ENCODE assay signal across 1 cellular context in the genomic region with DNA sequence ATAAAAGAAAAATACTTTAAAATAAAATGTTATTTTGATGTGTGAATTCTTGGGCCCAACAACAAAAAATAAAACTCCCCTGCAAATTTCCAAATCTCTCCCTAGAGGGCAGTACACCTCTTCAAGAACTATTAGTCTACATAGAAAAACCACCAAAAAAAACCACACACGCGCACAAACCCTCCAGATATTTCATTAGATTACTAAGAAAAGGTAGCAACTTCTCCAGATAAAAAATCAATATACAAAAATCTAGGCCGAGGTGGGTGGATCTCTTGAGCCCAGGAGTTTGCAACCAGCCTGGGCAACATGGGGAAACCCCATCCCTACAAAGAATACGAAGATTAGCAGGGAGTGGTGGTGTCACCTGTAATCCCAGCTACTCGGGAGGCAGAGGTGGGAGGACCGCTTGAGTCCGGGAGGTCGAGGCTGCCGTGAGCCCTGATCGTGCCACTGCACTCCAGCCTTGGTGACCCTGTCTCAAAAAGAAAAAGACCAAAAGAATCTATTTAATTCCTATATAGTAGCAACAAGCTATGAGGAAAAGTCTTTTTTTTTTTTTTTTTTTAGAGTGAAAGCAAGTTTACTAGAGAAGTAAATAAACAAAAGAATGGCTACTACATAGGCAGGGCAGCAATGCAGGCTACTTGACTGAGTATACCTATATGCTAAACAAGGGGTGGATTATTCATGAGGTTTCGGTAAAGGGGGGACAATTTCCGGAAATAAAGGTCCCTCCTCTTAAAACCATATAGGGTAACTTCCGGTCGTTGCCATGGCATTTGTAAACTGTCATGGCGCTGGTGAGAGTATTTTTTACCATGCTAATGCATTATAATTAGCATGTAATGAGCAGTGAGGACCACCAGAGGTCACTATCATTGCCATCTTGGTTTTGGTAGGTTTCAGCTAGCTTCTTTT.
TF ChIP-seq lines count a peak whose summit lies in the region.

No MANE protein-coding gene starts in this region.

TF ChIP-seq in GM12878, 131 proteins besides CTCF, POLR2A, EP300 and RAD21 (continues in another document):
- TF ChIP-seq SMARCA5 (IDR thresholded peaks at IDR 0.05) (no peak), RUNX3 (IDR thresholded peaks at IDR 0.05; ENCODE audit: low read length) (peak; percentile 74), ZBTB4 (CRISPR knock-in tag; IDR thresholded peaks at IDR 0.05) (no peak), MTA3 (IDR thresholded peaks at IDR 0.05; ENCODE audit: borderline replicate concordance, low read length) (no peak), LARP7 (IDR thresholded peaks at IDR 0.05) (no peak), NFIC (IDR thresholded peaks at IDR 0.05; ENCODE audit: low read depth, low read length) (no peak), MAX (IDR thresholded peaks at IDR 0.05; ENCODE audit: low read depth, low read length) (no peak), IRF5 (IDR thresholded peaks at IDR 0.05; ENCODE audit: borderline replicate concordance) (no peak), MXI1 (IDR thresholded peaks at IDR 0.05; ENCODE audit: low read depth, low read length) (peak; percentile 91), BACH1 (IDR thresholded peaks at IDR 0.05; ENCODE audit: borderline replicate concordance) (no peak), EZH2 (IDR thresholded peaks at IDR 0.05; ENCODE audit: borderline replicate concordance, control insufficient read depth, low read depth, low read length) (0 out of 2 replicates have a peak, but pooled peaks have one; percentile 70), BMI1 (IDR thresholded peaks at IDR 0.05; ENCODE audit: borderline replicate concordance) (peak; percentile 97), TCF3 (IDR thresholded peaks at IDR 0.05; ENCODE audit: borderline replicate concordance, insufficient read depth, low read depth, low read length) (no peak), E4F1 (IDR thresholded peaks at IDR 0.05; ENCODE audit: borderline replicate concordance, partially characterized antibody) (no peak), MTA2 (IDR thresholded peaks at IDR 0.05; ENCODE audit: low read depth) (no peak), RCOR1 (conservative IDR thresholded peaks at IDR 0.05; ENCODE audit: low read depth, low read length) (no peak), SMC3 (IDR thresholded peaks at IDR 0.05; ENCODE audit: borderline replicate concordance, low read length) (peak; percentile 58; the same call in 1 of the 2 replicates), POLR2AphosphoS5 (IDR thresholded peaks at IDR 0.05; ENCODE audit: low read length) (no peak), SUPT20H (IDR thresholded peaks at IDR 0.05; ENCODE audit: borderline replicate concordance, control insufficient read depth, low read depth, low read length) (no peak), IKZF1 (conservative IDR thresholded peaks at IDR 0.05) (no peak), NFXL1 (IDR thresholded peaks at IDR 0.05; ENCODE audit: borderline replicate concordance) (no peak), NBN (IDR thresholded peaks at IDR 0.05) (0 out of 2 replicates have a peak, but pooled peaks have one; percentile 40), JUND (IDR thresholded peaks at IDR 0.05; ENCODE audit: low read depth, low read length) (no peak), MEF2B (IDR thresholded peaks at IDR 0.05; ENCODE audit: partially characterized antibody, poor library complexity, severe bottlenecking) (peak; percentile 2), DPF2 (IDR thresholded peaks at IDR 0.05) (no peak)
- TF ChIP-seq, protein P1, sequence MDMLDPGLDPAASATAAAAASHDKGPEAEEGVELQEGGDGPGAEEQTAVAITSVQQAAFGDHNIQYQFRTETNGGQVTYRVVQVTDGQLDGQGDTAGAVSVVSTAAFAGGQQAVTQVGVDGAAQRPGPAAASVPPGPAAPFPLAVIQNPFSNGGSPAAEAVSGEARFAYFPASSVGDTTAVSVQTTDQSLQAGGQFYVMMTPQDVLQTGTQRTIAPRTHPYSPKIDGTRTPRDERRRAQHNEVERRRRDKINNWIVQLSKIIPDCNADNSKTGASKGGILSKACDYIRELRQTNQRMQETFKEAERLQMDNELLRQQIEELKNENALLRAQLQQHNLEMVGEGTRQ (IDR thresholded peaks at IDR 0.05; ENCODE audit: borderline replicate concordance, low read depth, low read length): no peak
- TF ChIP-seq, protein P2, sequence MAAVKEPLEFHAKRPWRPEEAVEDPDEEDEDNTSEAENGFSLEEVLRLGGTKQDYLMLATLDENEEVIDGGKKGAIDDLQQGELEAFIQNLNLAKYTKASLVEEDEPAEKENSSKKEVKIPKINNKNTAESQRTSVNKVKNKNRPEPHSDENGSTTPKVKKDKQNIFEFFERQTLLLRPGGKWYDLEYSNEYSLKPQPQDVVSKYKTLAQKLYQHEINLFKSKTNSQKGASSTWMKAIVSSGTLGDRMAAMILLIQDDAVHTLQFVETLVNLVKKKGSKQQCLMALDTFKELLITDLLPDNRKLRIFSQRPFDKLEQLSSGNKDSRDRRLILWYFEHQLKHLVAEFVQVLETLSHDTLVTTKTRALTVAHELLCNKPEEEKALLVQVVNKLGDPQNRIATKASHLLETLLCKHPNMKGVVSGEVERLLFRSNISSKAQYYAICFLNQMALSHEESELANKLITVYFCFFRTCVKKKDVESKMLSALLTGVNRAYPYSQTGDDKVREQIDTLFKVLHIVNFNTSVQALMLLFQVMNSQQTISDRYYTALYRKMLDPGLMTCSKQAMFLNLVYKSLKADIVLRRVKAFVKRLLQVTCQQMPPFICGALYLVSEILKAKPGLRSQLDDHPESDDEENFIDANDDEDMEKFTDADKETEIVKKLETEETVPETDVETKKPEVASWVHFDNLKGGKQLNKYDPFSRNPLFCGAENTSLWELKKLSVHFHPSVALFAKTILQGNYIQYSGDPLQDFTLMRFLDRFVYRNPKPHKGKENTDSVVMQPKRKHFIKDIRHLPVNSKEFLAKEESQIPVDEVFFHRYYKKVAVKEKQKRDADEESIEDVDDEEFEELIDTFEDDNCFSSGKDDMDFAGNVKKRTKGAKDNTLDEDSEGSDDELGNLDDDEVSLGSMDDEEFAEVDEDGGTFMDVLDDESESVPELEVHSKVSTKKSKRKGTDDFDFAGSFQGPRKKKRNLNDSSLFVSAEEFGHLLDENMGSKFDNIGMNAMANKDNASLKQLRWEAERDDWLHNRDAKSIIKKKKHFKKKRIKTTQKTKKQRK (IDR thresholded peaks at IDR 0.05; ENCODE audit: low read depth, low read length): no peak
- TF ChIP-seq, protein P3, sequence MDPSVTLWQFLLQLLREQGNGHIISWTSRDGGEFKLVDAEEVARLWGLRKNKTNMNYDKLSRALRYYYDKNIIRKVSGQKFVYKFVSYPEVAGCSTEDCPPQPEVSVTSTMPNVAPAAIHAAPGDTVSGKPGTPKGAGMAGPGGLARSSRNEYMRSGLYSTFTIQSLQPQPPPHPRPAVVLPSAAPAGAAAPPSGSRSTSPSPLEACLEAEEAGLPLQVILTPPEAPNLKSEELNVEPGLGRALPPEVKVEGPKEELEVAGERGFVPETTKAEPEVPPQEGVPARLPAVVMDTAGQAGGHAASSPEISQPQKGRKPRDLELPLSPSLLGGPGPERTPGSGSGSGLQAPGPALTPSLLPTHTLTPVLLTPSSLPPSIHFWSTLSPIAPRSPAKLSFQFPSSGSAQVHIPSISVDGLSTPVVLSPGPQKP (IDR thresholded peaks at IDR 0.05; ENCODE audit: low read depth, low read length): peak; percentile 100
- TF ChIP-seq, protein P4, sequence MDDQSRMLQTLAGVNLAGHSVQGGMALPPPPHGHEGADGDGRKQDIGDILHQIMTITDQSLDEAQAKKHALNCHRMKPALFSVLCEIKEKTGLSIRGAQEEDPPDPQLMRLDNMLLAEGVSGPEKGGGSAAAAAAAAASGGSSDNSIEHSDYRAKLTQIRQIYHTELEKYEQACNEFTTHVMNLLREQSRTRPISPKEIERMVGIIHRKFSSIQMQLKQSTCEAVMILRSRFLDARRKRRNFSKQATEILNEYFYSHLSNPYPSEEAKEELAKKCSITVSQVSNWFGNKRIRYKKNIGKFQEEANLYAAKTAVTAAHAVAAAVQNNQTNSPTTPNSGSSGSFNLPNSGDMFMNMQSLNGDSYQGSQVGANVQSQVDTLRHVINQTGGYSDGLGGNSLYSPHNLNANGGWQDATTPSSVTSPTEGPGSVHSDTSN (IDR thresholded peaks at IDR 0.05; ENCODE audit: insufficient replicate concordance, low read depth, low read length): no peak
- TF ChIP-seq, protein P5, sequence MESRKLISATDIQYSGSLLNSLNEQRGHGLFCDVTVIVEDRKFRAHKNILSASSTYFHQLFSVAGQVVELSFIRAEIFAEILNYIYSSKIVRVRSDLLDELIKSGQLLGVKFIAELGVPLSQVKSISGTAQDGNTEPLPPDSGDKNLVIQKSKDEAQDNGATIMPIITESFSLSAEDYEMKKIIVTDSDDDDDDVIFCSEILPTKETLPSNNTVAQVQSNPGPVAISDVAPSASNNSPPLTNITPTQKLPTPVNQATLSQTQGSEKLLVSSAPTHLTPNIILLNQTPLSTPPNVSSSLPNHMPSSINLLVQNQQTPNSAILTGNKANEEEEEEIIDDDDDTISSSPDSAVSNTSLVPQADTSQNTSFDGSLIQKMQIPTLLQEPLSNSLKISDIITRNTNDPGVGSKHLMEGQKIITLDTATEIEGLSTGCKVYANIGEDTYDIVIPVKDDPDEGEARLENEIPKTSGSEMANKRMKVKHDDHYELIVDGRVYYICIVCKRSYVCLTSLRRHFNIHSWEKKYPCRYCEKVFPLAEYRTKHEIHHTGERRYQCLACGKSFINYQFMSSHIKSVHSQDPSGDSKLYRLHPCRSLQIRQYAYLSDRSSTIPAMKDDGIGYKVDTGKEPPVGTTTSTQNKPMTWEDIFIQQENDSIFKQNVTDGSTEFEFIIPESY (IDR thresholded peaks at IDR 0.05): peak; percentile 49; the same call in 1 of the 2 replicates
- TF ChIP-seq, protein P6, sequence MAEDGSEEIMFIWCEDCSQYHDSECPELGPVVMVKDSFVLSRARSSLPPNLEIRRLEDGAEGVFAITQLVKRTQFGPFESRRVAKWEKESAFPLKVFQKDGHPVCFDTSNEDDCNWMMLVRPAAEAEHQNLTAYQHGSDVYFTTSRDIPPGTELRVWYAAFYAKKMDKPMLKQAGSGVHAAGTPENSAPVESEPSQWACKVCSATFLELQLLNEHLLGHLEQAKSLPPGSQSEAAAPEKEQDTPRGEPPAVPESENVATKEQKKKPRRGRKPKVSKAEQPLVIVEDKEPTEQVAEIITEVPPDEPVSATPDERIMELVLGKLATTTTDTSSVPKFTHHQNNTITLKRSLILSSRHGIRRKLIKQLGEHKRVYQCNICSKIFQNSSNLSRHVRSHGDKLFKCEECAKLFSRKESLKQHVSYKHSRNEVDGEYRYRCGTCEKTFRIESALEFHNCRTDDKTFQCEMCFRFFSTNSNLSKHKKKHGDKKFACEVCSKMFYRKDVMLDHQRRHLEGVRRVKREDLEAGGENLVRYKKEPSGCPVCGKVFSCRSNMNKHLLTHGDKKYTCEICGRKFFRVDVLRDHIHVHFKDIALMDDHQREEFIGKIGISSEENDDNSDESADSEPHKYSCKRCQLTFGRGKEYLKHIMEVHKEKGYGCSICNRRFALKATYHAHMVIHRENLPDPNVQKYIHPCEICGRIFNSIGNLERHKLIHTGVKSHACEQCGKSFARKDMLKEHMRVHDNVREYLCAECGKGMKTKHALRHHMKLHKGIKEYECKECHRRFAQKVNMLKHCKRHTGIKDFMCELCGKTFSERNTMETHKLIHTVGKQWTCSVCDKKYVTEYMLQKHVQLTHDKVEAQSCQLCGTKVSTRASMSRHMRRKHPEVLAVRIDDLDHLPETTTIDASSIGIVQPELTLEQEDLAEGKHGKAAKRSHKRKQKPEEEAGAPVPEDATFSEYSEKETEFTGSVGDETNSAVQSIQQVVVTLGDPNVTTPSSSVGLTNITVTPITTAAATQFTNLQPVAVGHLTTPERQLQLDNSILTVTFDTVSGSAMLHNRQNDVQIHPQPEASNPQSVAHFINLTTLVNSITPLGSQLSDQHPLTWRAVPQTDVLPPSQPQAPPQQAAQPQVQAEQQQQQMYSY (CRISPR knock-in tag; IDR thresholded peaks at IDR 0.05): no peak
